In the genomic region with DNA sequence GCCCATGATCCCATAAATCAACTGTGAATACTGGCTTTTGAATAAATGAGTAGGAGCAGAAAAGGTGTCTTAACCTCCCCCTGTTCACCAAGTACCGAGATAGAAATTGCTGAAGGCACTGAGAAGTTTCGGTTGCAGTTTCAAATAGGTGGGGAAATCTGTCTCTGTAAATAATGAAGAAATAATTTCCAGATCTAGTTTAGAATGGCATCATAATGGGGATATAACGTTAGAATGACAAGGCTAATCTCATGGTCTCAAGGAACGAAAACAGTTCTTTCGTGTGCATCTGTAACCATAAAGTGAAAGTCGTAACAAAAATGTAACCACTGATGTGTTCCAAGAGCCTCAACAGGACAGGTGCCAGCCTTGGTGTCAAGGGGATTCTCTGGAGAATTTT, we compare ENCODE assay signal across 11 cellular contexts. TPM values are rescaled to one million over a fixed set of nuclear protein-coding genes. Genes with fewer than 3 reads are reported as not detected.
A peak's percentile ranks its signal among the peaks of the same experiment; 100 is the strongest.
DNase-seq lines count a peak whose midpoint lies in the region; ATAC-seq and TF ChIP-seq lines count a peak whose summit lies in the region.
"Had no signal": no experiment of that assay in that cellular context is flagged by ENCODE, and none has a peak within 500 bp of the region (broad histone marks: within the 10 kb centered on the region; RNA-seq: fewer than 3 reads in every experiment).

No MANE protein-coding gene starts in this region.

- CTCF ChIA-PET in CD4-positive, alpha-beta T cell (lab: Charles Lee) = no interaction called here

- DNase-seq in GM20000 (ENCODE audit: low spot score) (peak; percentile 55), dorsolateral prefrontal cortex (no peak), NCI-H1105 treated with DMSO at 0.1 percent for 48 hours (lab: John Stamatoyannopoulos, UW) (no peak), neuronal stem cell (ENCODE audit: low spot score) (no peak)
- DNase-seq in CD4-positive, alpha-beta T cell = no peak
- DNase-seq: anterior cingulate cortex; CD4-positive, CD25-positive, alpha-beta regulatory T cell had no signal

- no peaks in the 10 kb centered on the region for H3K27me3 ChIP-seq in CD4-positive, alpha-beta T cell (ENCODE audit: control insufficient read depth, insufficient read depth, low read length)
- H3K27me3 ChIP-seq in dorsolateral prefrontal cortex (peaks cover 0 to 13% (median 0%) of the 10 kb centered on the region in 45 donors), neuronal stem cell (ENCODE audit: control insufficient read depth in 3 of 3, insufficient read depth in 3 of 3, low read depth in 1 of 3, low read length in 3 of 3) (peaks cover 0 to 10% (median 0%) of the 10 kb centered on the region in 3 experiments)

- no peaks in the 10 kb centered on the region for H3K4me1 Mint-ChIP-seq in CD4-positive, alpha-beta T cell (ENCODE audit: low read depth)

- H2AK5ac ChIP-seq in neuronal stem cell (ENCODE audit: low read depth, low read length) = no peak overlapping the region

- H3K4ac ChIP-seq in neuronal stem cell (ENCODE audit: low read length) = no peak overlapping the region

- ATAC-seq in GM18519 (IDR thresholded peaks at IDR 0.05; ENCODE audit: low FRiP score, unreplicated experiment) = peak; percentile 77
- ATAC-seq in HG02943 (IDR thresholded peaks at IDR 0.05; ENCODE audit: low read depth, unreplicated experiment) = peak; percentile 87
- ATAC-seq in HG03571 (IDR thresholded peaks at IDR 0.05; ENCODE audit: unreplicated experiment) = peak; percentile 86
- no peak for ATAC-seq in CD4-positive, alpha-beta T cell (ENCODE audit: poor library complexity)

- H3K36me3 ChIP-seq in neuronal stem cell (replicated peaks in 1 of 2; ENCODE audit: control insufficient read depth in 2 of 2, insufficient read depth in 2 of 2, low read length in 2 of 2) = peaks cover 0 to 4% of the 10 kb centered on the region in 2 donors

- no peak overlapping the region for H4K8ac ChIP-seq in neuronal stem cell (ENCODE audit: low read depth, low read length)

- H3K14ac ChIP-seq in neuronal stem cell (ENCODE audit: low read length) = no peak overlapping the region

- POLR2A ChIA-PET in CD4-positive, alpha-beta T cell (lab: Charles Lee) = no interaction called here

- no peaks in the 10 kb centered on the region for H3K9me3 ChIP-seq in CD4-positive, alpha-beta T cell (ENCODE audit: control insufficient read depth, low read length)
- peaks cover 0 to 4% of the 10 kb centered on the region in 2 donors for H3K9me3 ChIP-seq in neuronal stem cell (replicated peaks in 1 of 2; ENCODE audit: control insufficient read depth in 2 of 2, insufficient read depth in 1 of 2, low read depth in 1 of 2, low read length in 2 of 2)

- H3K4me3 ChIP-seq in dorsolateral prefrontal cortex (no peak overlapping the region), neuronal stem cell (ENCODE audit: low read length in 2 of 2) (no peak overlapping the region)

- no peak overlapping the region for H2AFZ ChIP-seq in neuronal stem cell (ENCODE audit: low read length)

- no peaks in the 10 kb centered on the region for H3K79me1 ChIP-seq in neuronal stem cell (ENCODE audit: low read depth, low read length)

- H3K9me3 Mint-ChIP-seq in CD4-positive, alpha-beta T cell = no peaks in the 10 kb centered on the region
- H3K9me3 Mint-ChIP-seq: CD4-positive, CD25-positive, alpha-beta regulatory T cell; T-helper 2 cell treated with Interferon-gamma antibody and Interleukin-4, amounts not matched to agents 5 μg/mL and 100 μg/mL, for 36 hours had no signal

- peaks cover 34% of the 10 kb centered on the region for H3K27me3 Mint-ChIP-seq in CD4-positive, alpha-beta T cell

- H3K27ac Mint-ChIP-seq in CD4-positive, alpha-beta T cell = no peak overlapping the region
- H3K27ac Mint-ChIP-seq: CD4-positive, CD25-positive, alpha-beta regulatory T cell; T-helper 2 cell treated with Interferon-gamma antibody and Interleukin-4, amounts not matched to agents 5 μg/mL and 100 μg/mL, for 36 hours had no signal

- intact Hi-C loops in CD4-positive, alpha-beta T cell (cut with DNase I, micrococcal nuclease) = no loop called here
- intact Hi-C loops in dorsolateral prefrontal cortex (cut with DNase I) = no loop called here

- WGBS in neuronal stem cell (ENCODE audit: extremely low coverage in 2 of 2, insufficient read length in 2 of 2, insufficient replicate concordance in 1 of 2), 2 donors = no CpG with 5 or more reads among the region's 6 CpGs

- no peak overlapping the region for H3K9ac ChIP-seq in neuronal stem cell (ENCODE audit: low read depth, low read length, poor library complexity)

- no peak overlapping the region for H3K18ac ChIP-seq in neuronal stem cell (ENCODE audit: low read length)

- no peak overlapping the region for H2BK12ac ChIP-seq in neuronal stem cell (ENCODE audit: low read length)

- no peaks in the 10 kb centered on the region for H3K4me1 ChIP-seq in neuronal stem cell (ENCODE audit: control insufficient read depth in 2 of 2, insufficient read depth in 1 of 2, low read depth in 1 of 2, low read length in 2 of 2)

- H3K36me3 Mint-ChIP-seq in CD4-positive, alpha-beta T cell (ENCODE audit: low read depth) = no peaks in the 10 kb centered on the region
- H3K36me3 Mint-ChIP-seq: CD4-positive, CD25-positive, alpha-beta regulatory T cell had no signal

- H3K23ac ChIP-seq in neuronal stem cell (ENCODE audit: low read depth, low read length, poor library complexity) = no peak overlapping the region

- H2BK5ac ChIP-seq in neuronal stem cell (ENCODE audit: low read length) = no peak overlapping the region

- no peak overlapping the region for H3K27ac ChIP-seq in CD4-positive, alpha-beta T cell (ENCODE audit: low read depth, low read length)
- H3K27ac ChIP-seq in dorsolateral prefrontal cortex (no peak overlapping the region), neuronal stem cell (replicated peaks; ENCODE audit: low read length) (no peak overlapping the region)

- no peak overlapping the region for H2BK15ac ChIP-seq in neuronal stem cell (ENCODE audit: low read length)

- no peak overlapping the region for H3K4me3 Mint-ChIP-seq in CD4-positive, alpha-beta T cell
- H3K4me3 Mint-ChIP-seq: CD4-positive, CD25-positive, alpha-beta regulatory T cell; T-helper 2 cell treated with Interferon-gamma antibody and Interleukin-4, amounts not matched to agents 5 μg/mL and 100 μg/mL, for 36 hours had no signal

- TF ChIP-seq CTCF in GM20000 (IDR thresholded peaks at IDR 0.05; ENCODE audit: extremely low read depth, missing control alignments) = no peak
- no peak for TF ChIP-seq CTCF in CD4-positive, alpha-beta T cell (IDR thresholded peaks at IDR 0.05)
- no peak for TF ChIP-seq CTCF in dorsolateral prefrontal cortex (IDR thresholded peaks at IDR 0.05 in 54 of 56, conservative IDR thresholded peaks at IDR 0.05 in 2 of 56; ENCODE audit: low read depth in 1 of 56, partially characterized antibody in 56 of 56)

- H3K4me2 ChIP-seq in neuronal stem cell (ENCODE audit: insufficient read depth, low read length, poor library complexity, severe bottlenecking) = no peak overlapping the region

- no peak overlapping the region for H4K91ac ChIP-seq in neuronal stem cell (ENCODE audit: low read depth, low read length, poor library complexity)

- H2BK120ac ChIP-seq in neuronal stem cell (ENCODE audit: low read depth, low read length) = no peak overlapping the region

RNA-seq across cellular contexts. Expression of gene TMEM18, which starts 49.9 kb away (rescaled TPM):
- total RNA-seq in CD4-positive, alpha-beta T cell = 10 to 100 TPM; 25.6 to 26.3 TPM
- total RNA-seq in dorsolateral prefrontal cortex = 10 to 100 TPM in 118 of 120 experiments, 1 to 10 TPM in 2; 7.8 to 32.4 (median 21.4) TPM
- 33.2 TPM for polyA plus RNA-seq in neuronal stem cell (2013, experiment 1 of 2)
- polyA plus RNA-seq in neuronal stem cell (2013, experiment 2 of 2) = 35.6 TPM
